9 cellular contexts compared by ENCODE assay signal in genomic region chr19:48683349-48683748, GRCh38. TPM values are rescaled to one million over a fixed set of nuclear protein-coding genes. Genes with fewer than 3 reads are reported as not detected.
DNase-seq lines count a peak whose midpoint lies in the region; ATAC-seq, FAIRE-seq and TF ChIP-seq lines count a peak whose summit lies in the region.
"Had no signal": no experiment of that assay in that cellular context is flagged by ENCODE, and none has a peak within 500 bp of the region (broad histone marks: within the 10 kb centered on the region; RNA-seq: fewer than 3 reads in every experiment).

No MANE protein-coding gene starts in this region.

- TF ChIP-seq CTCF in activated CD8-positive, alpha-beta T cell treated with anti-CD3 and anti-CD28 coated beads for 36 hours (IDR thresholded peaks at IDR 0.05) = no peak
- TF ChIP-seq CTCF in fibroblast of the aortic adventitia (IDR thresholded peaks at IDR 0.05; ENCODE audit: insufficient read depth, low read length) = no peak

- POLR2A ChIA-PET in activated CD8-positive, alpha-beta T cell treated with anti-CD3 and anti-CD28 coated beads for 36 hours (lab: Charles Lee) = no interaction called here

- peak; percentile 37 for ATAC-seq in activated CD8-positive, alpha-beta T cell treated with anti-CD3 and anti-CD28 coated beads for 36 hours
- ATAC-seq in GM18517 (IDR thresholded peaks at IDR 0.05; ENCODE audit: unreplicated experiment) (no peak), HG03108 (IDR thresholded peaks at IDR 0.05; ENCODE audit: unreplicated experiment) (no peak)

- no peaks in the 10 kb centered on the region for H3K27me3 Mint-ChIP-seq in activated CD8-positive, alpha-beta T cell treated with anti-CD3 and anti-CD28 coated beads for 36 hours

- H3K9me3 Mint-ChIP-seq in activated CD8-positive, alpha-beta T cell treated with anti-CD3 and anti-CD28 coated beads for 36 hours = no peaks in the 10 kb centered on the region

- no peaks in the 10 kb centered on the region for H3K4me1 Mint-ChIP-seq in activated CD8-positive, alpha-beta T cell treated with anti-CD3 and anti-CD28 coated beads for 36 hours (ENCODE audit: low read depth)

- H3K27ac Mint-ChIP-seq in activated CD8-positive, alpha-beta T cell treated with anti-CD3 and anti-CD28 coated beads for 36 hours = no peak overlapping the region

- DNase-seq in DMS53 treated with DMSO at 0.1 percent for 48 hours (lab: John Stamatoyannopoulos, UW; ENCODE audit: unreplicated experiment) (peak; percentile 67), fibroblast of the aortic adventitia (ENCODE audit: low read depth) (peak; percentile 31), retina (peak; percentile 63), RCC 7860 (ENCODE audit: low spot score) (no peak), cerebellar nuclear complex (lab: John Stamatoyannopoulos, UW) (no peak)
- peak; percentile 41 for DNase-seq in activated CD8-positive, alpha-beta T cell treated with anti-CD3 and anti-CD28 coated beads for 36 hours
- DNase-seq: NCI-H2171 treated with DMSO at 0.1 percent for 48 hours had no signal

- peak overlapping the region; percentile 17 for H3K4me3 Mint-ChIP-seq in activated CD8-positive, alpha-beta T cell treated with anti-CD3 and anti-CD28 coated beads for 36 hours

- no peak overlapping the region for H3K4me3 ChIP-seq in fibroblast of the aortic adventitia (ENCODE audit: low read depth, low read length)

- no peak for FAIRE-seq in RCC 7860 (lab: Jason Lieb, UNC)

- H3K36me3 Mint-ChIP-seq in activated CD8-positive, alpha-beta T cell treated with anti-CD3 and anti-CD28 coated beads for 36 hours (ENCODE audit: low read depth) = no peaks in the 10 kb centered on the region

- intact Hi-C loops in activated CD8-positive, alpha-beta T cell treated with anti-CD3 and anti-CD28 coated beads for 36 hours (cut with micrococcal nuclease) = no loop called here

- CTCF ChIA-PET in activated CD8-positive, alpha-beta T cell treated with anti-CD3 and anti-CD28 coated beads for 36 hours (lab: Charles Lee) = interaction anchor here (1.8 kb wide), 1 partner anchor 9 kb away, joined by 6 read pairs; no protein-coding TSS in a partner anchor

RNA-seq across cellular contexts. Expression of gene NTN5, which starts 10.5 kb away (rescaled TPM):
- total RNA-seq in activated CD8-positive, alpha-beta T cell treated with anti-CD3 and anti-CD28 coated beads for 36 hours = under 1 TPM; 0.16 to 0.83 TPM
- 0.09 TPM in 1 of 2 replicates, not detected in the other for total RNA-seq in fibroblast of the aortic adventitia (ENCODE audit: low replicate concordance)

RNA-seq across cellular contexts. Expression of gene FUT2, which starts 12.4 kb away (rescaled TPM):
- not detected for total RNA-seq in activated CD8-positive, alpha-beta T cell treated with anti-CD3 and anti-CD28 coated beads for 36 hours
- not detected in 2 replicates for total RNA-seq in fibroblast of the aortic adventitia (ENCODE audit: low replicate concordance)

RNA-seq across cellular contexts. Expression of gene MAMSTR, which starts 36.2 kb away (rescaled TPM):
- total RNA-seq in activated CD8-positive, alpha-beta T cell treated with anti-CD3 and anti-CD28 coated beads for 36 hours = 1 to 10 TPM in 1 of 2 experiments, under 1 TPM in 1; 0.56 to 1.0 TPM
- total RNA-seq in fibroblast of the aortic adventitia (ENCODE audit: low replicate concordance) = 2.5 and 8.0 TPM in 2 replicates

RNA-seq across cellular contexts. Expression of gene CA11, which starts 37.4 kb away (rescaled TPM):
- total RNA-seq in activated CD8-positive, alpha-beta T cell treated with anti-CD3 and anti-CD28 coated beads for 36 hours = 10 to 100 TPM; 11.1 to 13.0 TPM
- 2.3 and 14.5 TPM in 2 replicates for total RNA-seq in fibroblast of the aortic adventitia (ENCODE audit: low replicate concordance)

RNA-seq across cellular contexts. Expression of gene DBP, which starts 46.2 kb away (rescaled TPM):
- 10 to 100 TPM; 10.8 to 13.1 TPM for total RNA-seq in activated CD8-positive, alpha-beta T cell treated with anti-CD3 and anti-CD28 coated beads for 36 hours
- total RNA-seq in fibroblast of the aortic adventitia (ENCODE audit: low replicate concordance) = 20.9 and 48.8 TPM in 2 replicates

Comparison
In these comparisons a context has a peak if more than half of its experiments do, and no peak if none do; other contexts are left out.
1. DNase-seq: peak in DMS53 treated with DMSO at 0.1 percent for 48 hours (single experiment), activated CD8-positive, alpha-beta T cell treated with anti-CD3 and anti-CD28 coated beads for 36 hours (single experiment), fibroblast of the aortic adventitia (single experiment) and retina (single experiment); none in RCC 7860 (single experiment) and cerebellar nuclear complex (0 of 2).